ENCODE assay signal across 1 cellular context in the genomic region with DNA sequence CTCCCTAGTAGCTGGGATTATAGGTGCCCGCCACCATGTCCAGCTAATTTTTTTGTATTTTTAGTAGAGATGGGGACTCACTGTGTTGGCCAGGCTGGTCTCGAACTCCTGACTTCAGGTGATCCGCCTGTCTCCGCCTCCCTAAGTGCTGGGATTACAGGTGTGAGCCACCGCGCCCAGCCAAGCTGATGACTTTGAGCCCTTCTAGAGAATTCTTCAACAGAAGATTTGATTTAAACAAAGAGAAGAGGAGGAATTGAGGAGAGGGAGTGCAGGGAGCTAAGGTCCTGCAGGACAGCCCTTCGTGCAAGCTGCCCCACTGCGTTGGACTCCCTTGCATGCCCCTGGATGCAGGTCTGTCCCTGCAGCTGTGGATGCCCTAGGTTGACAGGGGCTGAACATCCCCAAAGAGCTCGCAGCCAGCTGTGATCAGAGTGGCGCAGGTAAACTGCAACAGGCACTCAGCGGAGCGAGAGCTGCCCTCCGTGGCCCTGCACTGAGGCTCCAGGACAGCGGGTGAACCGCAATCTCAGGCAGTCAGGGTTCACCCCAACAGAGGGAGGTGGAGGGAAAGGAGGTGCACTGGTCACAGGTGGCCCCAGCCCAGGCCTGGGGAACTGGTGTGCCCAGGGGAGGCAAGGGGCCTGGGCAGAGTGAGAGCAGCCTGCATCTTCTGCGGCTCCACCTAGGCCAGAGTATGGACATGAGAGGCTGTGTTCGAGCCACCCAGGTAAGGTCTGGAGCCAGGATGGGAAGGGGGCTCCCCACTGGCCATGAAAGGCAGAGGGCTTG.
TF ChIP-seq lines count a peak whose summit lies in the region.

No MANE protein-coding gene starts in this region.

TF ChIP-seq in SK-N-SH, 30 proteins besides CTCF, POLR2A, EP300 and RAD21 (continued from another document):
- TF ChIP-seq, protein P1, sequence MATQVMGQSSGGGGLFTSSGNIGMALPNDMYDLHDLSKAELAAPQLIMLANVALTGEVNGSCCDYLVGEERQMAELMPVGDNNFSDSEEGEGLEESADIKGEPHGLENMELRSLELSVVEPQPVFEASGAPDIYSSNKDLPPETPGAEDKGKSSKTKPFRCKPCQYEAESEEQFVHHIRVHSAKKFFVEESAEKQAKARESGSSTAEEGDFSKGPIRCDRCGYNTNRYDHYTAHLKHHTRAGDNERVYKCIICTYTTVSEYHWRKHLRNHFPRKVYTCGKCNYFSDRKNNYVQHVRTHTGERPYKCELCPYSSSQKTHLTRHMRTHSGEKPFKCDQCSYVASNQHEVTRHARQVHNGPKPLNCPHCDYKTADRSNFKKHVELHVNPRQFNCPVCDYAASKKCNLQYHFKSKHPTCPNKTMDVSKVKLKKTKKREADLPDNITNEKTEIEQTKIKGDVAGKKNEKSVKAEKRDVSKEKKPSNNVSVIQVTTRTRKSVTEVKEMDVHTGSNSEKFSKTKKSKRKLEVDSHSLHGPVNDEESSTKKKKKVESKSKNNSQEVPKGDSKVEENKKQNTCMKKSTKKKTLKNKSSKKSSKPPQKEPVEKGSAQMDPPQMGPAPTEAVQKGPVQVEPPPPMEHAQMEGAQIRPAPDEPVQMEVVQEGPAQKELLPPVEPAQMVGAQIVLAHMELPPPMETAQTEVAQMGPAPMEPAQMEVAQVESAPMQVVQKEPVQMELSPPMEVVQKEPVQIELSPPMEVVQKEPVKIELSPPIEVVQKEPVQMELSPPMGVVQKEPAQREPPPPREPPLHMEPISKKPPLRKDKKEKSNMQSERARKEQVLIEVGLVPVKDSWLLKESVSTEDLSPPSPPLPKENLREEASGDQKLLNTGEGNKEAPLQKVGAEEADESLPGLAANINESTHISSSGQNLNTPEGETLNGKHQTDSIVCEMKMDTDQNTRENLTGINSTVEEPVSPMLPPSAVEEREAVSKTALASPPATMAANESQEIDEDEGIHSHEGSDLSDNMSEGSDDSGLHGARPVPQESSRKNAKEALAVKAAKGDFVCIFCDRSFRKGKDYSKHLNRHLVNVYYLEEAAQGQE (IDR thresholded peaks at IDR 0.05; ENCODE audit: low read depth, low read length): no peak
